Comparison of ENCODE assay signal across 6 cellular contexts in the genomic region with DNA sequence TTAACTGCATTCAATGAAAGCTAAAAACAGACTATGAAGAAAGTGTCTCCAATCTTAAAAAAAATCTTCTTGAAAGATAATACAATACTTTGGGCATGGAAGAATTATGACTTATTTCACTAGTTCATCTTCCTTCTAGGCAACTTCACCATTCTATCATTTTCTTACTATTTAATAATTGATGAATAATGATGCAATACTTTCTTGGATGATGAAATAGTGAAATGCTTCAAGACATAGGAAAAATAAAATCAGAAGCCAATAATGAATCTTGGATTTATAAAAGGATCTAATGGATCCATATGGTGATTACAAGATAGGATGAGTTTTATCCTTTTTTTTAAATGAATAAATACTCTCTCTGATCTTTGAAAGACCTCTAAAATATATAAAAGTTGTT. TPM values are rescaled to one million over a fixed set of nuclear protein-coding genes. Genes with fewer than 3 reads are reported as not detected.
"Had no signal": no experiment of that assay in that cellular context is flagged by ENCODE, and none has a peak within 500 bp of the region (broad histone marks: within the 10 kb centered on the region; RNA-seq: fewer than 3 reads in every experiment).

No MANE protein-coding gene starts in this region.

- H3K4me1 ChIP-seq: SJSA1 had no signal

- H3K36me3 ChIP-seq: SJSA1 had no signal

- H3K27ac ChIP-seq: SJSA1, SK-N-MC had no signal

- H3K4me3 ChIP-seq: SJSA1, SK-N-MC had no signal

- H3K9me3 ChIP-seq: SJSA1 had no signal

- DNase-seq: NCI-H510A, SIG-M5 had no signal

RNA-seq across cellular contexts. Expression of a gene that starts 4.4 kb away (rescaled TPM):
- total RNA-seq: Right ventricle myocardium superior, SJSA1 had no signal
- polyA plus RNA-seq: IgD-negative memory B cell had no signal
